ENCODE assay signal across 8 cellular contexts in the genomic region with DNA sequence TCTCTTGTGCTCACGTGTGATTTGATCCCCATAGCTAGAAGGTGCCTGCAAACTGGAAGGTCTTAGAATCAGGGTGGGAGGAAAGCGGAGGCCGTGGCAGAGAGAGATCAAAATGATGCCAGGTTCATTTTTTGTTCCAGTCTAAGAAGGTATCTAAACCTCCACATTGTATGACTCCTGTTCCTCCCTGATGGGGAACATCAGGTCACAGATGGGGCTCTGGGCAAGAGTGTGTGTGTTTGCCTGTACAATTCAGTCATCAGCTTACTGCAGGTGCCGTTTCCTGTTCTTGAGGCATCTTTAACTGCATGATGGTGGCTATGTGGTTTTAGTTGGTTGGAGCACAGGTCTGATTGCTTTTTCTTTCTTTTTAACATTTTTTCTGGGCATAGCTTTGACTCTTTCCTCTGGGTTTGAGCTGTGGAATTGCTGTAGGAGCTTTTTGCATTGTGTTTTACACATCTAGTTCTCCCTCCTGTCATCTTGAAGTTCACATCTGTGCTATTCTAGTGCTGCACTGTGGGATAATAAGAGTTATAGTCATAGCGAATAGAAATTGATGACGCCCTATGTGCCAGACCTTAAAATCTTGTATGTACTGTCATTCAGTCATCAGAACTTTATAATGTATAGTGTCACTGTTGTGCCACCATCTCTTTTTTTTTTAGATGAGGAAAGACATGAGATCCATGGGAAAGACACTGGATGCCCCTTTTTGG. TPM values are rescaled to one million over a fixed set of nuclear protein-coding genes. Genes with fewer than 3 reads are reported as not detected.
DNase-seq lines count a peak whose midpoint lies in the region; ATAC-seq, FAIRE-seq and TF ChIP-seq lines count a peak whose summit lies in the region.

No MANE protein-coding gene starts in this region.

- peak; percentile 46 for DNase-seq in stimulated activated CD4-positive, alpha-beta T cell treated with anti-CD3 and anti-CD28 coated beads, Interleukin-15, amount 100 ng/mL, for 24 hours
- DNase-seq in stimulated activated CD4-positive, alpha-beta T cell treated with anti-CD3 and anti-CD28 coated beads, Interleukin-12 subunit alpha, Interleukin-12 subunit beta, amount 100 ng/mL, for 4 hours: no peak
- DNase-seq in activated T-cell treated with anti-CD3 and anti-CD28 coated beads, Interleukin-2, amount 50 U/mL, for 72 hours: peak; percentile 60 to 70
- DNase-seq in upper lobe of right lung (no peak), pancreas (no peak), MG63 (no peak), DMS153 (lab: John Stamatoyannopoulos, UW) (no peak)

- H3K9me3 ChIP-seq in upper lobe of right lung (no peaks in the 10 kb centered on the region), pancreas (no peaks in the 10 kb centered on the region), MG63 (no peaks in the 10 kb centered on the region)

- no peaks in the 10 kb centered on the region for H3K36me3 Mint-ChIP-seq in activated T-cell treated with anti-CD3 and anti-CD28 coated beads, Interleukin-2, amount 50 U/mL, for 72 hours (ENCODE audit: insufficient read depth in 2 of 2)

- no peak for TF ChIP-seq CTCF in upper lobe of right lung (IDR thresholded peaks at IDR 0.05)
- no peak for TF ChIP-seq CTCF in pancreas (IDR thresholded peaks at IDR 0.05)

- peak overlapping the region; percentile 96 for H3K27ac Mint-ChIP-seq in activated T-cell treated with anti-CD3 and anti-CD28 coated beads, Interleukin-2, amount 50 U/mL, for 72 hours

- H3K4me3 ChIP-seq in upper lobe of right lung (no peak overlapping the region), pancreas (no peak overlapping the region), MG63 (no peak overlapping the region)

- H3K4me1 ChIP-seq in upper lobe of right lung: peaks cover 20% of the 10 kb centered on the region
- peaks cover 6 to 12% (median 9%) of the 10 kb centered on the region in 3 donors for H3K4me1 ChIP-seq in pancreas

- H3K27me3 ChIP-seq in upper lobe of right lung (no peaks in the 10 kb centered on the region), pancreas (no peaks in the 10 kb centered on the region), MG63 (no peaks in the 10 kb centered on the region; the same call in 1 of the 2 replicates)

- FAIRE-seq in pancreas (lab: Jason Lieb, UNC): no peak

- intact Hi-C loops in upper lobe of right lung (cut with DNase I) (no loop called here), pancreas (cut with DNase I) (no loop called here)

- H3K4me3 Mint-ChIP-seq in activated T-cell treated with anti-CD3 and anti-CD28 coated beads, Interleukin-2, amount 50 U/mL, for 72 hours: peak overlapping the region; percentile 79 to 89

- H3K27ac ChIP-seq in upper lobe of right lung: peak overlapping the region; percentile 31
- H3K27ac ChIP-seq in pancreas: no peak overlapping the region

- H3K27me3 Mint-ChIP-seq in activated T-cell treated with anti-CD3 and anti-CD28 coated beads, Interleukin-2, amount 50 U/mL, for 72 hours (ENCODE audit: low read depth): no peaks in the 10 kb centered on the region

- no peaks in the 10 kb centered on the region for H3K9me3 Mint-ChIP-seq in activated T-cell treated with anti-CD3 and anti-CD28 coated beads, Interleukin-2, amount 50 U/mL, for 72 hours

- 93% methylated on average over 6 of the region's 6 CpGs for WGBS in pancreas, 2 donors

- H3K36me3 ChIP-seq in upper lobe of right lung (no peaks in the 10 kb centered on the region), pancreas (no peaks in the 10 kb centered on the region), MG63 (no peaks in the 10 kb centered on the region)

- peaks cover 72% of the 10 kb centered on the region for H3K4me1 Mint-ChIP-seq in activated T-cell treated with anti-CD3 and anti-CD28 coated beads, Interleukin-2, amount 50 U/mL, for 72 hours (ENCODE audit: low read depth)

- ATAC-seq in HG03457 (IDR thresholded peaks at IDR 0.05; ENCODE audit: unreplicated experiment) (peak; percentile 90), upper lobe of right lung (no peak), pancreas (no peak)
- ATAC-seq in activated T-cell treated with anti-CD3 and anti-CD28 coated beads, Interleukin-2, amount 50 U/mL, for 72 hours (replicated peaks in 1 of 2): peak; percentile 83

RNA-seq across cellular contexts. Expression of gene ARHGAP26, which starts 30.8 kb away (rescaled TPM):
- 10 to 100 TPM; 24.0 to 24.3 TPM for total RNA-seq in activated T-cell treated with anti-CD3 and anti-CD28 coated beads, Interleukin-2, amount 50 U/mL, for 72 hours
- total RNA-seq in upper lobe of right lung (35.4 TPM), pancreas (10 to 100 TPM in 5 of 6 donors, 1 to 10 TPM in 1; 6.0 to 28.1 (median 10.4) TPM)
- 1 to 10 TPM; 3.0 to 4.4 TPM for polyA plus RNA-seq in pancreas
- total RNA-seq in MG63 (2014; rRNA removed; shearing (Covaris generic); ENCODE audit: low replicate concordance): 1.3 and 9.5 TPM in 2 replicates

Comparison
In these comparisons a context has a peak if more than half of its experiments do, and no peak if none do; other contexts are left out.
1. DNase-seq: peak in stimulated activated CD4-positive, alpha-beta T cell treated with anti-CD3 and anti-CD28 coated beads, Interleukin-15, amount 100 ng/mL, for 24 hours (single experiment) and activated T-cell treated with anti-CD3 and anti-CD28 coated beads, Interleukin-2, amount 50 U/mL, for 72 hours (2 of 2); none in stimulated activated CD4-positive, alpha-beta T cell treated with anti-CD3 and anti-CD28 coated beads, Interleukin-12 subunit alpha, Interleukin-12 subunit beta, amount 100 ng/mL, for 4 hours (single experiment), upper lobe of right lung (single experiment), pancreas (0 of 6), MG63 (single experiment) and DMS153 (single experiment).
2. ATAC-seq: peak in HG03457 (single experiment) and activated T-cell treated with anti-CD3 and anti-CD28 coated beads, Interleukin-2, amount 50 U/mL, for 72 hours (2 of 2); none in upper lobe of right lung (single experiment) and pancreas (0 of 4).